26 cellular contexts compared by ENCODE assay signal in the genomic region with DNA sequence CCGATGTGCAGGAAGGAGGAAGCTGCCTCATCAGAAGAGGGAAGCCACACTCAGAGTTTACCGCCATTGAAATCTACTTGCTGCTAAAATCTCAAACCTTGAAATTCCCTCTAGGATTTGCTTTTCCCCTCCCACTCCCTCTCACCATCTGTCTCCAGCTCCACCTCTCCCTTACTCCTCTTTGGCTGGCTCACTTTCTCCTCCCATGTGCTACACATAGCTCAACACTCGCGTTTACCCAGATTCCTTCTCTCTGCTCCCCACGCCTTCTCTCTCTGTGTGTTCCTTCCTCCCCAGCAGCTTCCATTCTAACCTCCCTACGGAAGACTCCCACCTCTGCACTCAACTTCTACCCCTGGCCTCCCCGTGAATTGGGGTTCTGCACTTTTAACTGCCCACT.
"Had no signal": no experiment of that assay in that cellular context is flagged by ENCODE, and none has a peak within 500 bp of the region (broad histone marks: within the 10 kb centered on the region; RNA-seq: fewer than 3 reads in every experiment).

No MANE protein-coding gene starts in this region.

- H3K9me3 ChIP-seq: right lobe of liver, thoracic aorta had no signal

- DNase-seq: activated CD4-positive, alpha-beta memory T cell treated with anti-CD3 and anti-CD28 coated beads, Interleukin-2, amount 10 ng/mL, durations not matched to agents 7 days and 5 days; activated CD4-positive, alpha-beta T cell treated with anti-CD3 and anti-CD28 coated beads for 1 hour; activated CD4-positive, alpha-beta T cell treated with anti-CD3 and anti-CD28 coated beads, Interleukin-2, amount 10 ng/mL, durations not matched to agents 7 days and 5 days; activated CD8-positive, alpha-beta memory T cell treated with anti-CD3 and anti-CD28 coated beads, Interleukin-2, amount 50 U/mL, for 48 hours; activated gamma-delta T cell; activated naive CD4-positive, alpha-beta T cell treated with anti-CD3 and anti-CD28 coated beads, Interleukin-2, amount 10 ng/mL, durations not matched to agents 7 days and 5 days; activated naive CD8-positive, alpha-beta T cell treated with anti-CD3 and anti-CD28 coated beads, Interleukin-2, amount 10 ng/mL, durations not matched to agents 7 days and 5 days; activated T-cell treated with anti-CD3 and anti-CD28 coated beads, Interleukin-2, amount 50 U/mL, for 24 hours; brain microvascular endothelial cell; caudate nucleus; cortex of kidney; effector memory CD8-positive, alpha-beta T cell; erythroblast; left cardiac atrium; naive thymus-derived CD4-positive, alpha-beta T cell; right lobe of liver; stimulated activated CD4-positive, alpha-beta T cell treated with anti-CD3 and anti-CD28 coated beads, Interleukin-12 subunit alpha, Interleukin-12 subunit beta, amount 100 ng/mL, for 4 hours; stimulated activated CD4-positive, alpha-beta T cell treated with anti-CD3 and anti-CD28 coated beads, Interleukin-4, amount 100 ng/mL, for 1 hour; stimulated activated naive CD8-positive, alpha-beta T cell treated with anti-CD3 and anti-CD28 coated beads, Interleukin-15, Interleukin-2, amounts not matched to agents 100 U/mL and 50 U/mL, for 24 hours; T-helper 2 cell; trophoblast cell had no signal

- H3K27ac ChIP-seq: brain microvascular endothelial cell, hepatocyte, parathyroid adenoma, right lobe of liver, skin epidermis, thoracic aorta had no signal

- H3K36me3 ChIP-seq: brain microvascular endothelial cell, right lobe of liver, thoracic aorta had no signal

- ATAC-seq: effector memory CD8-positive, alpha-beta T cell; naive thymus-derived CD4-positive, alpha-beta T cell; right lobe of liver; stimulated activated naive CD8-positive, alpha-beta T cell treated with anti-CD3 and anti-CD28 coated beads, Interleukin-15, Interleukin-2, amounts not matched to agents 100 U/mL and 50 U/mL, for 24 hours; WTC11 had no signal

- H3K4me1 ChIP-seq: parathyroid adenoma, right lobe of liver had no signal

- H3K4me3 ChIP-seq: hepatocyte, right lobe of liver, skin epidermis, thoracic aorta had no signal

- H3K27me3 ChIP-seq: brain microvascular endothelial cell, hepatocyte, right lobe of liver had no signal
